8 cellular contexts compared by ENCODE assay signal in the genomic region with DNA sequence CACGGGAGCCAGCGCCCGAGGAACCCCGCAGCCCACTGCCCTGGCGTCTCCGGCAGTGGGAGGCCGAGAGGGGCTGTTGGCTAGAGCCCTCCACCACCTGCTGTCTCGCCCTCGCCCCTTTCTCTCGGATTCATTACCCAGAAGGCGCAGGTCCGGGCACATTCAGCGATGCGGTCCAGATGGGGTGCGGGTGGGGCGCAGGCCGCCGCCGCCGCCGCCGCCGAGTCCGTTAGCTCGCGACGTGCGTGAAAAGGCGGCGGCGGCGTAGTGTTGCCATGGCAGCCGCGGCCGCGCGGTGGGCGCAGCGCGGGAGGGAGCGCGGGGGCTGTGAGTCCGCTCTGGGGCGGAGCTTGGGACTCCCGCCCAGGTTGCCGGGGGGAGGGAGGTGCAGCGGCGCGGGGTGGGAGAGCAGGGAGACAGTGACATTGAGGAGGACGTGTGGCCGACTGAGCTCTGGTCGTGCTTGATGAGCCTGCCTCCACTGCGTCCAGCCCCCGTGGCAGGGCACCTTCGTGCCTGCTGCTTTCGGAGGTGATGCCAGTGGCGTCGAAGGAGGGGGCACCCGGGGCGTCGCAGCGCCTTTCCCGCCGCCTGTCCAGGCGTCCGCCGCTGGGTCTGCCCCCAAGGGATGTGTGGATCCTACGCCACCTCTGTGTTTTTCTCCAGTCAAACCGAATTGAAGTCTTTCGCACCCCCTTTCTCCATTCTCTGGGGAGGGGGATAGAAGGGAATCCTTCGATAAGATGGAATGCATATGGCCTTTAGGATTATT. TPM values are rescaled to one million over a fixed set of nuclear protein-coding genes. Genes with fewer than 3 reads are reported as not detected.
DNase-seq lines count a peak whose midpoint lies in the region; ATAC-seq and TF ChIP-seq lines count a peak whose summit lies in the region.

A gene (minus strand): TSS at position 358 of the 772 bp plus-strand sequence. CDS start 23,774 bp downstream, outside the sequence.

- no peaks in the 10 kb centered on the region for H3K27me3 ChIP-seq in Panc1 (ENCODE audit: control insufficient read depth, insufficient read depth, low read length)

- intact Hi-C loops in Panc1 (cut with micrococcal nuclease; ENCODE audit: unreplicated experiment): no loop called here
- intact Hi-C loops in activated T-helper 1 cell treated with anti-CD3 and anti-CD28 coated beads, Interleukin-12 subunit alpha, Interleukin-12 subunit beta, Interleukin-2, Interleukin-4 antibody, amounts not matched to agents 30 ng/mL and 10 ng/mL and 1 ng/mL, durations not matched to agents 14 hours and 24 hours and 36 hours (cut with micrococcal nuclease): loop anchor here (1.0 to 10.0 kb wide), 12 partner anchors 65 to 857 kb away; a partner anchor contains a TSS

- ATAC-seq in GM21528 (IDR thresholded peaks at IDR 0.05; ENCODE audit: low FRiP score, unreplicated experiment) (peak; percentile 61), Panc1 (peak; percentile 91)
- ATAC-seq in natural killer cell treated with Interleukin-12 subunit alpha and Interleukin-12 subunit beta and Interleukin-15 and Interleukin-18, amount 100 ng/mL, for 72 hours: peak; percentile 87 to 88
- ATAC-seq in stimulated activated naive CD8-positive, alpha-beta T cell treated with anti-CD3 and anti-CD28 coated beads, Interleukin-15, Interleukin-2, amounts not matched to agents 100 U/mL and 50 U/mL, for 24 hours: peak; percentile 71

- H3K36me3 ChIP-seq in Panc1 (ENCODE audit: control insufficient read depth, insufficient read depth, low read length): no peaks in the 10 kb centered on the region

- H3K9me3 Mint-ChIP-seq in IgD-negative memory B cell: no peaks in the 10 kb centered on the region
- H3K9me3 Mint-ChIP-seq in activated T-helper 1 cell treated with anti-CD3 and anti-CD28 coated beads, Interleukin-12 subunit alpha, Interleukin-12 subunit beta, Interleukin-2, Interleukin-4 antibody, amounts not matched to agents 30 ng/mL and 10 ng/mL and 1 ng/mL, durations not matched to agents 14 hours and 24 hours and 36 hours: no peaks in the 10 kb centered on the region
- H3K9me3 Mint-ChIP-seq in natural killer cell treated with Interleukin-12 subunit alpha and Interleukin-12 subunit beta and Interleukin-15 and Interleukin-18, amount 100 ng/mL, for 72 hours: no peaks in the 10 kb centered on the region

- POLR2A ChIA-PET in Panc1 (lab: Charles Lee): interaction anchor here (0.7 kb wide), 2 partner anchors 171 to 485 kb away, joined by 3 read pairs; no protein-coding TSS in a partner anchor

- H3K36me3 Mint-ChIP-seq in IgD-negative memory B cell: no peaks in the 10 kb centered on the region
- H3K36me3 Mint-ChIP-seq in activated T-helper 1 cell treated with anti-CD3 and anti-CD28 coated beads, Interleukin-12 subunit alpha, Interleukin-12 subunit beta, Interleukin-2, Interleukin-4 antibody, amounts not matched to agents 30 ng/mL and 10 ng/mL and 1 ng/mL, durations not matched to agents 14 hours and 24 hours and 36 hours (ENCODE audit: low read depth): peaks cover 9% of the 10 kb centered on the region
- H3K36me3 Mint-ChIP-seq in natural killer cell treated with Interleukin-12 subunit alpha and Interleukin-12 subunit beta and Interleukin-15 and Interleukin-18, amount 100 ng/mL, for 72 hours: no peaks in the 10 kb centered on the region

- peak; percentile 26 for DNase-seq in DMS53 treated with DMSO at 0.1 percent for 48 hours (lab: John Stamatoyannopoulos, UW; ENCODE audit: unreplicated experiment)
- no peak for DNase-seq in Panc1 (ENCODE audit: low read depth, low spot score)
- peak; percentile 60 for DNase-seq in activated T-helper 1 cell treated with anti-CD3 and anti-CD28 coated beads, Interleukin-12 subunit alpha, Interleukin-12 subunit beta, Interleukin-2, Interleukin-4 antibody, amounts not matched to agents 30 ng/mL and 10 ng/mL and 1 ng/mL, durations not matched to agents 14 hours and 24 hours and 36 hours (ENCODE audit: low spot score)
- peak; percentile 43 for DNase-seq in fibroblast of peridontal ligament (ENCODE audit: extremely low read depth)
- peak; percentile 79 for DNase-seq in natural killer cell treated with Interleukin-12 subunit alpha and Interleukin-12 subunit beta and Interleukin-15 and Interleukin-18, amount 100 ng/mL, for 72 hours (ENCODE audit: low spot score)
- DNase-seq in stimulated activated naive CD8-positive, alpha-beta T cell treated with anti-CD3 and anti-CD28 coated beads, Interleukin-15, Interleukin-2, amounts not matched to agents 100 U/mL and 50 U/mL, for 24 hours: peak; percentile 76

- no peaks in the 10 kb centered on the region for H3K9me3 ChIP-seq in Panc1 (ENCODE audit: control insufficient read depth, insufficient read depth, low read depth, low read length)

- in situ Hi-C loops in Panc1 (cut with HindIII; ENCODE audit: low pct_unique_long_range_greater_than_20kb, low sequenced_read_pairs): no loop called here

- peak within 1 kb of the TSS; percentile 89 to 95 (median 94) for H3K4me3 Mint-ChIP-seq in IgD-negative memory B cell
- peak within 1 kb of the TSS; percentile 88 for H3K4me3 Mint-ChIP-seq in activated T-helper 1 cell treated with anti-CD3 and anti-CD28 coated beads, Interleukin-12 subunit alpha, Interleukin-12 subunit beta, Interleukin-2, Interleukin-4 antibody, amounts not matched to agents 30 ng/mL and 10 ng/mL and 1 ng/mL, durations not matched to agents 14 hours and 24 hours and 36 hours
- peak within 1 kb of the TSS; percentile 87 for H3K4me3 Mint-ChIP-seq in natural killer cell treated with Interleukin-12 subunit alpha and Interleukin-12 subunit beta and Interleukin-15 and Interleukin-18, amount 100 ng/mL, for 72 hours

- H3K4me1 Mint-ChIP-seq in IgD-negative memory B cell: peaks cover 28 to 36% (median 36%) of the 10 kb centered on the region in 3 donors
- peaks cover 62% of the 10 kb centered on the region for H3K4me1 Mint-ChIP-seq in activated T-helper 1 cell treated with anti-CD3 and anti-CD28 coated beads, Interleukin-12 subunit alpha, Interleukin-12 subunit beta, Interleukin-2, Interleukin-4 antibody, amounts not matched to agents 30 ng/mL and 10 ng/mL and 1 ng/mL, durations not matched to agents 14 hours and 24 hours and 36 hours (ENCODE audit: low read depth)
- peaks cover 6 to 29% of the 10 kb centered on the region in 2 donors for H3K4me1 Mint-ChIP-seq in natural killer cell treated with Interleukin-12 subunit alpha and Interleukin-12 subunit beta and Interleukin-15 and Interleukin-18, amount 100 ng/mL, for 72 hours (ENCODE audit: low read depth in 2 of 2)

- H3K27me3 Mint-ChIP-seq in IgD-negative memory B cell: no peaks in the 10 kb centered on the region
- H3K27me3 Mint-ChIP-seq in activated T-helper 1 cell treated with anti-CD3 and anti-CD28 coated beads, Interleukin-12 subunit alpha, Interleukin-12 subunit beta, Interleukin-2, Interleukin-4 antibody, amounts not matched to agents 30 ng/mL and 10 ng/mL and 1 ng/mL, durations not matched to agents 14 hours and 24 hours and 36 hours (ENCODE audit: insufficient read depth): no peaks in the 10 kb centered on the region
- H3K27me3 Mint-ChIP-seq in natural killer cell treated with Interleukin-12 subunit alpha and Interleukin-12 subunit beta and Interleukin-15 and Interleukin-18, amount 100 ng/mL, for 72 hours: no peaks in the 10 kb centered on the region

- BruUV-seq in Panc1 (replicated peaks; lab: Mats Ljungman, UMichigan): no TSS peak

- peak within 1 kb of the TSS; percentile 80 to 91 (median 85) for H3K27ac Mint-ChIP-seq in IgD-negative memory B cell
- H3K27ac Mint-ChIP-seq in activated T-helper 1 cell treated with anti-CD3 and anti-CD28 coated beads, Interleukin-12 subunit alpha, Interleukin-12 subunit beta, Interleukin-2, Interleukin-4 antibody, amounts not matched to agents 30 ng/mL and 10 ng/mL and 1 ng/mL, durations not matched to agents 14 hours and 24 hours and 36 hours: peak within 1 kb of the TSS; percentile 84
- peak within 1 kb of the TSS; percentile 52 to 57 for H3K27ac Mint-ChIP-seq in natural killer cell treated with Interleukin-12 subunit alpha and Interleukin-12 subunit beta and Interleukin-15 and Interleukin-18, amount 100 ng/mL, for 72 hours

- H3K27ac ChIP-seq in Panc1 (ENCODE audit: low read length): peak within 1 kb of the TSS; percentile 85

- TF ChIP-seq CTCF in Panc1 (IDR thresholded peaks at IDR 0.05): no peak

- H3K4me3 ChIP-seq in Panc1 (ENCODE audit: low read depth in 2 of 2, low read length in 2 of 2): peak within 1 kb of the TSS; percentile 73 to 82

- peaks cover 18% of the 10 kb centered on the region for H3K4me1 ChIP-seq in Panc1 (ENCODE audit: control insufficient read depth, insufficient read depth, low read length)

- CTCF ChIA-PET in Panc1 (lab: Charles Lee): interaction anchor here (0.5 kb wide), 1 partner anchor 756 kb away, joined by 4 read pairs; no protein-coding TSS in a partner anchor

RNA-seq across cellular contexts. Expression of the gene that starts here (rescaled TPM):
- polyA plus RNA-seq in IgD-negative memory B cell: 3.6 TPM
- 34.3 TPM for total RNA-seq in Panc1 (2021; ENCODE audit: unreplicated experiment)
- 10.7 TPM for polyA plus RNA-seq in Panc1 (2012; ENCODE audit: insufficient read length)
- 8.2 and 8.5 TPM in 2 replicates for total RNA-seq in activated T-helper 1 cell treated with anti-CD3 and anti-CD28 coated beads, Interleukin-12 subunit alpha, Interleukin-12 subunit beta, Interleukin-2, Interleukin-4 antibody, amounts not matched to agents 30 ng/mL and 10 ng/mL and 1 ng/mL, durations not matched to agents 14 hours and 24 hours and 36 hours
- 10 to 100 TPM in 1 of 2 donors, 1 to 10 TPM in 1; 9.6 to 22.4 TPM for total RNA-seq in natural killer cell treated with Interleukin-12 subunit alpha and Interleukin-12 subunit beta and Interleukin-15 and Interleukin-18, amount 100 ng/mL, for 72 hours
